In genomic region chr9:128912270-128912853, GRCh38 we compare ENCODE assay signal across 8 cellular contexts. TPM values are rescaled to one million over a fixed set of nuclear protein-coding genes. Genes with fewer than 3 reads are reported as not detected.
DNase-seq lines count a peak whose midpoint lies in the region; ATAC-seq and TF ChIP-seq lines count a peak whose summit lies in the region.

No MANE protein-coding gene starts in this region.

- no peak overlapping the region for H3K23ac ChIP-seq in trophoblast cell (ENCODE audit: low read length)

- peak overlapping the region; percentile 31 for H4K8ac ChIP-seq in trophoblast cell (ENCODE audit: low read depth, low read length)

- H3K9me2 ChIP-seq in Karpas-422 (replicated peaks; ENCODE audit: insufficient read depth, low read length), result no peaks in the 10 kb centered on the region

- DNase-seq in Caco-2, result peak; percentile 52 to 53
- peak; percentile 91 to 94 for DNase-seq in SJSA1 (ENCODE audit: low read depth in 1 of 2, low spot score in 2 of 2)
- DNase-seq in trophoblast cell, result peak in 1 of 2 donors; percentile 29
- no peak for DNase-seq in Karpas-422
- DNase-seq in NCI-H748 (lab: John Stamatoyannopoulos, UW; ENCODE audit: unreplicated experiment), result no peak
- DNase-seq in AML-193 (lab: John Stamatoyannopoulos, UW), result no peak

- H3K14ac ChIP-seq in trophoblast cell (ENCODE audit: low read length), result peak overlapping the region; percentile 73

- H3K4me3 Mint-ChIP-seq in Caco-2 (ENCODE audit: unreplicated experiment), result peak overlapping the region; percentile 7

- BruUV-seq in Caco-2 (replicated peaks; lab: Mats Ljungman, UMichigan), result no TSS peak

- peak overlapping the region; percentile 81 for H3K18ac ChIP-seq in trophoblast cell (ENCODE audit: low read length)

- no peaks in the 10 kb centered on the region for H3K27me3 ChIP-seq in Caco-2 (replicated peaks; ENCODE audit: control insufficient read depth, insufficient read depth, low read length)
- H3K27me3 ChIP-seq in SJSA1 (replicated peaks), result no peaks in the 10 kb centered on the region
- no peaks in the 10 kb centered on the region for H3K27me3 ChIP-seq in trophoblast cell (ENCODE audit: insufficient read depth, low read length)
- no peaks in the 10 kb centered on the region for H3K27me3 ChIP-seq in Karpas-422 (ENCODE audit: low read length)

- H3K27ac ChIP-seq in SJSA1, result peak overlapping the region; percentile 98
- peak overlapping the region; percentile 68 for H3K27ac ChIP-seq in trophoblast cell (ENCODE audit: low read depth, low read length)
- no peak overlapping the region for H3K27ac ChIP-seq in Karpas-422 (ENCODE audit: low read length)

- H3K9me3 ChIP-seq in Caco-2 (no peaks in the 10 kb centered on the region), SJSA1 (replicated peaks) (no peaks in the 10 kb centered on the region), trophoblast cell (ENCODE audit: insufficient read depth, low read depth, low read length) (peaks cover 7% of the 10 kb centered on the region), Karpas-422 (ENCODE audit: low read length) (no peaks in the 10 kb centered on the region)

- H2AFZ ChIP-seq in trophoblast cell (ENCODE audit: insufficient read depth, low read length, poor library complexity) (peak overlapping the region; percentile 12), Karpas-422 (ENCODE audit: low read length) (no peak overlapping the region)

- H3K9ac ChIP-seq in trophoblast cell (ENCODE audit: low read length) (no peak overlapping the region), Karpas-422 (ENCODE audit: low read length) (no peak overlapping the region)

- H3K79me2 ChIP-seq in trophoblast cell (ENCODE audit: control insufficient read depth, insufficient read depth, low read length, poor library complexity), result peaks cover 6% of the 10 kb centered on the region
- H3K79me2 ChIP-seq in Karpas-422 (ENCODE audit: low read length), result peaks cover 3% of the 10 kb centered on the region; the same call in 1 of the 2 replicates

- no peak for TF ChIP-seq CTCF in Caco-2 (IDR thresholded peaks at IDR 0.05; ENCODE audit: insufficient read depth in 1 of 2, low read depth in 1 of 2, low read length in 1 of 2, severe bottlenecking in 1 of 2, unreplicated experiment in 1 of 2)

- peak overlapping the region; percentile 65 for H4K91ac ChIP-seq in trophoblast cell (ENCODE audit: low read depth, low read length)

- no CpG with 5 or more reads among the region's 15 CpGs for WGBS in trophoblast cell (ENCODE audit: extremely low coverage, insufficient coverage, insufficient read length)

- H3K27ac Mint-ChIP-seq in Caco-2 (ENCODE audit: unreplicated experiment), result peak overlapping the region; percentile 81

- H3K9me3 Mint-ChIP-seq in Caco-2 (ENCODE audit: unreplicated experiment), result no peaks in the 10 kb centered on the region

- H3K27me3 Mint-ChIP-seq in Caco-2 (ENCODE audit: insufficient read depth, unreplicated experiment), result no peaks in the 10 kb centered on the region

- peak overlapping the region; percentile 57 for H2AK5ac ChIP-seq in trophoblast cell (ENCODE audit: low read length)

- peaks cover 22% of the 10 kb centered on the region for H3K4me1 Mint-ChIP-seq in Caco-2 (ENCODE audit: low read depth, unreplicated experiment)

- no peak overlapping the region for H3K4me3 ChIP-seq in Caco-2 (ENCODE audit: low read depth, low read length)
- H3K4me3 ChIP-seq in SJSA1, result peak overlapping the region; percentile 8; the same call in 1 of the 2 replicates
- no peak overlapping the region for H3K4me3 ChIP-seq in trophoblast cell (ENCODE audit: low read depth, low read length)
- no peak overlapping the region for H3K4me3 ChIP-seq in Karpas-422 (ENCODE audit: low read length)

- peak overlapping the region; percentile 82 for H2BK120ac ChIP-seq in trophoblast cell (ENCODE audit: insufficient read depth, low read length, poor library complexity)

- CTCF ChIA-PET in Caco-2 (lab: Charles Lee), result interaction anchor here (0.7 to 0.9 kb wide), 3 partner anchors 15 to 94 kb away, joined by 3 to 6 read pairs (median 3); partner anchors contain the start of gene ENDOG

- POLR2A ChIA-PET in Caco-2 (lab: Charles Lee), result interaction anchor here (0.5 to 0.8 kb wide), 3 partner anchors 36 to 662 kb away, joined by 3 to 6 read pairs (median 3); partner anchors contain the start of gene ENDOG

- H2BK12ac ChIP-seq in trophoblast cell (ENCODE audit: low read length), result peak overlapping the region; percentile 12

- no peak overlapping the region for H4K12ac ChIP-seq in trophoblast cell (ENCODE audit: low read depth, low read length)

- peaks cover 49% of the 10 kb centered on the region for H3K36me3 Mint-ChIP-seq in Caco-2 (ENCODE audit: insufficient read depth, unreplicated experiment)

- H2BK5ac ChIP-seq in trophoblast cell (ENCODE audit: low read depth, low read length, poor library complexity), result peak overlapping the region; percentile 62

- H3K4me2 ChIP-seq in trophoblast cell (ENCODE audit: low read length) (no peak overlapping the region), Karpas-422 (ENCODE audit: low read depth, low read length, poor library complexity, severe bottlenecking) (no peak overlapping the region)

- peaks cover 15% of the 10 kb centered on the region for H3K79me1 ChIP-seq in trophoblast cell (ENCODE audit: low read length)

- H3K4me1 ChIP-seq in Caco-2, result peaks cover 19% of the 10 kb centered on the region
- peaks cover 58% of the 10 kb centered on the region for H3K4me1 ChIP-seq in SJSA1 (replicated peaks)
- peaks cover 27 to 35% of the 10 kb centered on the region in 2 experiments for H3K4me1 ChIP-seq in trophoblast cell (ENCODE audit: control insufficient read depth in 1 of 2, insufficient read depth in 2 of 2, low read length in 2 of 2)
- H3K4me1 ChIP-seq in Karpas-422 (ENCODE audit: low read length), result no peaks in the 10 kb centered on the region

- ATAC-seq in esophagus mucosa (peak; percentile 83), HG02678 (IDR thresholded peaks at IDR 0.05; ENCODE audit: unreplicated experiment) (no peak)

- H4K20me1 ChIP-seq in Karpas-422 (ENCODE audit: insufficient read depth, low read depth, low read length), result 0 out of 2 replicates have a peak, but pooled peaks cover 5% of the 10 kb centered on the region

- intact Hi-C loops in Caco-2 (cut with micrococcal nuclease; ENCODE audit: unreplicated experiment), result no loop called here

- H3K4ac ChIP-seq in trophoblast cell (ENCODE audit: low read depth, low read length), result peak overlapping the region; percentile 39

- H3K36me3 ChIP-seq in Caco-2 (ENCODE audit: control insufficient read depth, insufficient read depth, low read length) (peaks cover 1% of the 10 kb centered on the region; the same call in 1 of the 2 replicates), SJSA1 (peaks cover 91% of the 10 kb centered on the region), trophoblast cell (ENCODE audit: control insufficient read depth in 1 of 2, insufficient read depth in 2 of 2, low read length in 2 of 2) (peaks cover 72 to 73% of the 10 kb centered on the region in 2 experiments), Karpas-422 (ENCODE audit: insufficient read depth, low read length) (no peaks in the 10 kb centered on the region)

RNA-seq across cellular contexts. Expression of gene PHYHD1, which starts 8.4 kb away (rescaled TPM):
- total RNA-seq in Caco-2 (2022) (0.59 and 0.63 TPM in 2 replicates), esophagus mucosa (12.4 TPM)
- not detected in 2 replicates for total RNA-seq in SJSA1 (2014; rRNA removed; shearing (Covaris generic))
- polyA plus RNA-seq in trophoblast cell (2013), result 11.4 TPM in 2 replicates
- total RNA-seq in Karpas-422 (2014; rRNA removed; shearing (Covaris generic); ENCODE audit: low replicate concordance), result not detected in 2 replicates

RNA-seq across cellular contexts. Expression of gene LRRC8A, which starts 30.4 kb away (rescaled TPM):
- total RNA-seq in Caco-2 (2022), result 21.9 and 22.4 TPM in 2 replicates
- total RNA-seq in SJSA1 (2014; rRNA removed; shearing (Covaris generic)), result 88.7 and 99.4 TPM in 2 replicates
- 75.8 TPM for total RNA-seq in esophagus mucosa
- 39.7 and 40.9 TPM in 2 replicates for polyA plus RNA-seq in trophoblast cell (2013)
- 6.3 and 7.8 TPM in 2 replicates for total RNA-seq in Karpas-422 (2014; rRNA removed; shearing (Covaris generic); ENCODE audit: low replicate concordance)

RNA-seq across cellular contexts. Expression of gene KYAT1, which starts 30.6 kb away (rescaled TPM):
- total RNA-seq in Caco-2 (2022) (6.9 and 7.8 TPM in 2 replicates), esophagus mucosa (3.7 TPM)
- 7.9 and 18.3 TPM in 2 replicates for total RNA-seq in SJSA1 (2014; rRNA removed; shearing (Covaris generic))
- 3.3 and 4.0 TPM in 2 replicates for polyA plus RNA-seq in trophoblast cell (2013)
- 26.8 and 31.3 TPM in 2 replicates for total RNA-seq in Karpas-422 (2014; rRNA removed; shearing (Covaris generic); ENCODE audit: low replicate concordance)

RNA-seq across cellular contexts. Expression of gene DOLK, which starts 35.0 kb away (rescaled TPM):
- total RNA-seq in Caco-2 (2022), result 25.9 and 27.2 TPM in 2 replicates
- 26.6 and 31.6 TPM in 2 replicates for total RNA-seq in SJSA1 (2014; rRNA removed; shearing (Covaris generic))
- total RNA-seq in esophagus mucosa, result 9.2 TPM
- 13.6 and 14.4 TPM in 2 replicates for polyA plus RNA-seq in trophoblast cell (2013)
- total RNA-seq in Karpas-422 (2014; rRNA removed; shearing (Covaris generic); ENCODE audit: low replicate concordance), result 6.1 and 10.7 TPM in 2 replicates

RNA-seq across cellular contexts. Expression of gene NUP188, which starts 35.1 kb away (rescaled TPM):
- total RNA-seq in Caco-2 (2022), result 80.9 and 85.7 TPM in 2 replicates
- 32.3 and 76.3 TPM in 2 replicates for total RNA-seq in SJSA1 (2014; rRNA removed; shearing (Covaris generic))
- total RNA-seq in esophagus mucosa, result 43.5 TPM
- 17.7 and 18.2 TPM in 2 replicates for polyA plus RNA-seq in trophoblast cell (2013)
- total RNA-seq in Karpas-422 (2014; rRNA removed; shearing (Covaris generic); ENCODE audit: low replicate concordance), result 32.1 and 49.0 TPM in 2 replicates

Comparison
In these comparisons a context has a peak if more than half of its experiments do, and no peak if none do; other contexts are left out.
1. DNase-seq: peak in Caco-2 (2 of 2) and SJSA1 (2 of 2); none in Karpas-422 (single experiment), NCI-H748 (single experiment) and AML-193 (0 of 2).